Comparison of ENCODE assay signal across 24 cellular contexts in genomic region chr18:35186491-35187034, GRCh38. TPM values are rescaled to one million over a fixed set of nuclear protein-coding genes. Genes with fewer than 3 reads are reported as not detected.
A peak's percentile ranks its signal among the peaks of the same experiment; 100 is the strongest.
DNase-seq lines count a peak whose midpoint lies in the region; ATAC-seq and TF ChIP-seq lines count a peak whose summit lies in the region.
"Had no signal": no experiment of that assay in that cellular context is flagged by ENCODE, and none has a peak within 500 bp of the region (broad histone marks: within the 10 kb centered on the region; RNA-seq: fewer than 3 reads in every experiment).

No MANE protein-coding gene starts in this region.

- no peaks in the 10 kb centered on the region for H3K27me3 ChIP-seq in CD4-positive, alpha-beta T cell (ENCODE audit: control insufficient read depth, insufficient read depth, low read length)

- ATAC-seq in CD4-positive, alpha-beta T cell (ENCODE audit: poor library complexity) = no peak
- ATAC-seq in stimulated activated effector memory CD8-positive, alpha-beta T cell treated with anti-CD3 and anti-CD28 coated beads, Interleukin-12 subunit alpha, Interleukin-12 subunit beta, amount 100 ng/mL, for 72 hours = no peak
- ATAC-seq: GM23338 had no signal

- no peaks in the 10 kb centered on the region for H3K9me3 ChIP-seq in CD4-positive, alpha-beta T cell (ENCODE audit: control insufficient read depth, low read length)

- CTCF ChIA-PET in CD4-positive, alpha-beta T cell (lab: Charles Lee) = no interaction called here

- POLR2A ChIA-PET in CD4-positive, alpha-beta T cell (lab: Charles Lee) = no interaction called here

- in situ Hi-C loops in GM13977 (cut with MboI; ENCODE audit: low pct_unique_long_range_greater_than_20kb, low sequenced_read_pairs, unreplicated experiment) = no loop called here

- no peaks in the 10 kb centered on the region for H3K4me1 Mint-ChIP-seq in CD4-positive, alpha-beta T cell (ENCODE audit: low read depth)
- no peaks in the 10 kb centered on the region for H3K4me1 Mint-ChIP-seq in stimulated activated effector memory CD8-positive, alpha-beta T cell treated with anti-CD3 and anti-CD28 coated beads, Interleukin-12 subunit alpha, Interleukin-12 subunit beta, amount 100 ng/mL, for 72 hours
- H3K4me1 Mint-ChIP-seq: CD8-positive, alpha-beta memory T cell had no signal

- H3K9me3 Mint-ChIP-seq in CD4-positive, alpha-beta T cell = no peaks in the 10 kb centered on the region
- no peaks in the 10 kb centered on the region for H3K9me3 Mint-ChIP-seq in stimulated activated effector memory CD8-positive, alpha-beta T cell treated with anti-CD3 and anti-CD28 coated beads, Interleukin-12 subunit alpha, Interleukin-12 subunit beta, amount 100 ng/mL, for 72 hours
- H3K9me3 Mint-ChIP-seq: CD8-positive, alpha-beta memory T cell; GM23338 had no signal

- no peak overlapping the region for H3K4me3 Mint-ChIP-seq in CD4-positive, alpha-beta T cell
- no peak overlapping the region for H3K4me3 Mint-ChIP-seq in stimulated activated effector memory CD8-positive, alpha-beta T cell treated with anti-CD3 and anti-CD28 coated beads, Interleukin-12 subunit alpha, Interleukin-12 subunit beta, amount 100 ng/mL, for 72 hours
- H3K4me3 Mint-ChIP-seq: CD8-positive, alpha-beta memory T cell; GM23338 had no signal

- intact Hi-C loops in CD4-positive, alpha-beta T cell (cut with DNase I, micrococcal nuclease) = no loop called here

- H3K36me3 Mint-ChIP-seq in CD4-positive, alpha-beta T cell (ENCODE audit: low read depth) = no peaks in the 10 kb centered on the region
- no peaks in the 10 kb centered on the region for H3K36me3 Mint-ChIP-seq in stimulated activated effector memory CD8-positive, alpha-beta T cell treated with anti-CD3 and anti-CD28 coated beads, Interleukin-12 subunit alpha, Interleukin-12 subunit beta, amount 100 ng/mL, for 72 hours
- H3K36me3 Mint-ChIP-seq: CD8-positive, alpha-beta memory T cell had no signal

- no peak overlapping the region for H3K27ac Mint-ChIP-seq in CD4-positive, alpha-beta T cell
- no peak overlapping the region for H3K27ac Mint-ChIP-seq in stimulated activated effector memory CD8-positive, alpha-beta T cell treated with anti-CD3 and anti-CD28 coated beads, Interleukin-12 subunit alpha, Interleukin-12 subunit beta, amount 100 ng/mL, for 72 hours
- H3K27ac Mint-ChIP-seq: GM23338 had no signal

- peak; percentile 53 for DNase-seq in NCI-H82 (lab: John Stamatoyannopoulos, UW)
- DNase-seq in NCI-H82 treated with DMSO at 0.1 percent for 48 hours (lab: John Stamatoyannopoulos, UW; ENCODE audit: unreplicated experiment) = no peak
- DNase-seq in RPMI8226 = peak; percentile 36
- DNase-seq in inferior parietal cortex (ENCODE audit: extremely low spot score) = peak; percentile 40
- peak; percentile 62 for DNase-seq in superior temporal gyrus (ENCODE audit: extremely low spot score)
- DNase-seq in CD4-positive, alpha-beta T cell = no peak
- DNase-seq in stimulated activated effector memory CD8-positive, alpha-beta T cell treated with anti-CD3 and anti-CD28 coated beads, Interleukin-12 subunit alpha, Interleukin-12 subunit beta, amount 100 ng/mL, for 72 hours (ENCODE audit: low spot score in 2 of 2) = no peak
- no peak for DNase-seq in GM13977 (ENCODE audit: low spot score)
- DNase-seq: AML-193; C1 segment of cervical spinal cord; Calu3; CD8-positive, alpha-beta memory T cell; GDM1; HCEC 1CT; KBM-7; NCI-H1105; NCI-H2029 treated with DMSO at 0.1 percent for 48 hours; NCI-H226; NCI-H510A treated with DMSO at 0.1 percent for 48 hours; NCI-H774; SHP77; SW 1271 had no signal

- no peak overlapping the region for H3K27ac ChIP-seq in CD4-positive, alpha-beta T cell (ENCODE audit: low read depth, low read length)
- H3K27ac ChIP-seq: 22Rv1 had no signal

- no peaks in the 10 kb centered on the region for H3K27me3 Mint-ChIP-seq in CD4-positive, alpha-beta T cell

- TF ChIP-seq CTCF in CD4-positive, alpha-beta T cell (IDR thresholded peaks at IDR 0.05) = no peak
- TF ChIP-seq CTCF in GM13977 (IDR thresholded peaks at IDR 0.05; ENCODE audit: extremely low read depth, insufficient read depth, missing control alignments) = no peak

RNA-seq across cellular contexts. Expression of gene ZNF397, which starts 54.3 kb away (rescaled TPM):
- total RNA-seq in CD4-positive, alpha-beta T cell = 10 to 100 TPM in 1 of 2 experiments, 1 to 10 TPM in 1; 7.6 to 10.0 TPM

Comparison
In these comparisons a context has a peak if more than half of its experiments do, and no peak if none do; other contexts are left out.
1. DNase-seq: peak in NCI-H82 (single experiment), RPMI8226 (single experiment), inferior parietal cortex (single experiment) and superior temporal gyrus (single experiment); none in NCI-H82 treated with DMSO at 0.1 percent for 48 hours (single experiment), CD4-positive, alpha-beta T cell (0 of 10), stimulated activated effector memory CD8-positive, alpha-beta T cell treated with anti-CD3 and anti-CD28 coated beads, Interleukin-12 subunit alpha, Interleukin-12 subunit beta, amount 100 ng/mL, for 72 hours (0 of 2) and GM13977 (single experiment).